8 cellular contexts compared by ENCODE assay signal in genomic region chr12:43338848-43339526, GRCh38.
DNase-seq lines count a peak whose midpoint lies in the region; ATAC-seq and TF ChIP-seq lines count a peak whose summit lies in the region.

No MANE protein-coding gene starts in this region.

- H2AK5ac ChIP-seq in mesendoderm (ENCODE audit: low read length) = no peak overlapping the region

- H3K4me3 ChIP-seq in mesendoderm (ENCODE audit: low read length) = no peak overlapping the region

- H2BK120ac ChIP-seq in mesendoderm (ENCODE audit: low read depth, low read length) = no peak overlapping the region

- H3K27me3 Mint-ChIP-seq in chondrocyte (ENCODE audit: low read depth) = no peaks in the 10 kb centered on the region

- TF ChIP-seq CTCF in chondrocyte (IDR thresholded peaks at IDR 0.05) = peak; percentile 86

- no peaks in the 10 kb centered on the region for H3K27me3 ChIP-seq in mesendoderm (ENCODE audit: insufficient read depth, low read length, poor library complexity)

- H3K27ac Mint-ChIP-seq in chondrocyte (ENCODE audit: unreplicated experiment) = no peak overlapping the region

- no peak overlapping the region for H2BK5ac ChIP-seq in mesendoderm (ENCODE audit: low read length)

- no peak overlapping the region for H3K4ac ChIP-seq in mesendoderm (ENCODE audit: low read depth, low read length)

- no peak overlapping the region for H3K4me2 ChIP-seq in mesendoderm (ENCODE audit: low read length)

- no peaks in the 10 kb centered on the region for H3K36me3 Mint-ChIP-seq in chondrocyte (ENCODE audit: low read depth)

- peaks cover 22% of the 10 kb centered on the region for H3K4me1 Mint-ChIP-seq in chondrocyte (ENCODE audit: low read depth)

- no peak overlapping the region for H3K23ac ChIP-seq in mesendoderm (ENCODE audit: low read length)

- H3K79me2 ChIP-seq in mesendoderm (ENCODE audit: control insufficient read depth, insufficient read depth, low read length) = no peaks in the 10 kb centered on the region

- H3K56ac ChIP-seq in mesendoderm (ENCODE audit: low read length) = no peak overlapping the region

- H3K27ac ChIP-seq in mesendoderm (ENCODE audit: low read depth, low read length) = no peak overlapping the region

- no peak overlapping the region for H4K5ac ChIP-seq in mesendoderm (ENCODE audit: low read length)

- no peak overlapping the region for H4K8ac ChIP-seq in mesendoderm (ENCODE audit: low read depth, low read length)

- H2BK15ac ChIP-seq in mesendoderm (replicated peaks; ENCODE audit: low read depth) = no peak overlapping the region

- H3K4me3 Mint-ChIP-seq in chondrocyte (ENCODE audit: unreplicated experiment) = no peak overlapping the region

- ATAC-seq in GM19025 (IDR thresholded peaks at IDR 0.05; ENCODE audit: low read depth, unreplicated experiment) = peak; percentile 54
- ATAC-seq in HG03095 (IDR thresholded peaks at IDR 0.05; ENCODE audit: unreplicated experiment) = peak; percentile 47

- peaks cover 2% of the 10 kb centered on the region for H3K4me1 ChIP-seq in mesendoderm (ENCODE audit: control insufficient read depth, low read depth, low read length)

- H3K18ac ChIP-seq in mesendoderm (ENCODE audit: low read length) = no peak overlapping the region

- H3K36me3 ChIP-seq in mesendoderm (ENCODE audit: control insufficient read depth, insufficient read depth, low read length) = no peaks in the 10 kb centered on the region

- H3K9ac ChIP-seq in mesendoderm (ENCODE audit: low read length) = no peak overlapping the region

- DNase-seq in AG08395 (ENCODE audit: low spot score) (peak; percentile 62), NCI-H446 treated with DMSO at 0.1 percent for 48 hours (lab: John Stamatoyannopoulos, UW) (peak; percentile 61), chondrocyte (ENCODE audit: low spot score) (no peak), mesendoderm (peak; percentile 96), activated gamma-delta T cell treated with Interleukin-2 at 50 U/mL for 16 hours (no peak)
- DNase-seq in activated effector memory CD4-positive, alpha-beta T cell treated with Interleukin-2 at 50 U/mL for 16 hours = no peak

- H3K79me1 ChIP-seq in mesendoderm (ENCODE audit: low read length) = no peaks in the 10 kb centered on the region

- H3K9me3 Mint-ChIP-seq in chondrocyte (ENCODE audit: low read depth) = peaks cover 2% of the 10 kb centered on the region

Comparison
In these comparisons a context has a peak if more than half of its experiments do, and no peak if none do; other contexts are left out.
1. DNase-seq: peak in AG08395 (single experiment), NCI-H446 treated with DMSO at 0.1 percent for 48 hours (single experiment) and mesendoderm (single experiment); none in chondrocyte (single experiment), activated effector memory CD4-positive, alpha-beta T cell treated with Interleukin-2 at 50 U/mL for 16 hours (single experiment) and activated gamma-delta T cell treated with Interleukin-2 at 50 U/mL for 16 hours (single experiment).